14 cellular contexts compared by ENCODE assay signal in genomic region chr15:79003301-79003700, GRCh38. TPM values are rescaled to one million over a fixed set of nuclear protein-coding genes. Genes with fewer than 3 reads are reported as not detected.
DNase-seq lines count a peak whose midpoint lies in the region; ATAC-seq and TF ChIP-seq lines count a peak whose summit lies in the region.
"Had no signal": no experiment of that assay in that cellular context is flagged by ENCODE, and none has a peak within 500 bp of the region (broad histone marks: within the 10 kb centered on the region; RNA-seq: fewer than 3 reads in every experiment).

No MANE protein-coding gene starts in this region.

- H3K56ac ChIP-seq in mesendoderm (ENCODE audit: low read length), result peak overlapping the region; percentile 42

- H3K4me2 ChIP-seq in mesendoderm (ENCODE audit: low read length), result no peak overlapping the region

- no peak for TF ChIP-seq CTCF in HFFc6 (IDR thresholded peaks at IDR 0.05)
- no peak for TF ChIP-seq CTCF in activated B cell treated with CpG ODN at 0.5 μM for 24 hours (IDR thresholded peaks at IDR 0.05)

- H2BK15ac ChIP-seq in mesendoderm (replicated peaks; ENCODE audit: low read depth), result no peak overlapping the region

- H3K27me3 ChIP-seq in mesendoderm (ENCODE audit: insufficient read depth, low read length, poor library complexity), result no peaks in the 10 kb centered on the region

- no peak overlapping the region for H3K4me3 ChIP-seq in mesendoderm (ENCODE audit: low read length)

- no peak overlapping the region for H4K8ac ChIP-seq in mesendoderm (ENCODE audit: low read depth, low read length)

- H2BK5ac ChIP-seq in mesendoderm (ENCODE audit: low read length), result no peak overlapping the region

- no peaks in the 10 kb centered on the region for H3K9me3 Mint-ChIP-seq in HFFc6
- H3K9me3 Mint-ChIP-seq in activated B cell treated with CpG ODN at 0.5 μM for 24 hours, result no peaks in the 10 kb centered on the region
- H3K9me3 Mint-ChIP-seq: activated CD4-positive, alpha-beta memory T cell treated with anti-CD3 and anti-CD28 coated beads for 36 hours had no signal

- H3K4me1 Mint-ChIP-seq in HFFc6 (ENCODE audit: low read depth) (peaks cover 28% of the 10 kb centered on the region), activated B cell treated with CpG ODN at 0.5 μM for 24 hours (peaks cover 48% of the 10 kb centered on the region)

- H3K79me2 ChIP-seq in mesendoderm (ENCODE audit: control insufficient read depth, insufficient read depth, low read length), result no peaks in the 10 kb centered on the region

- H3K4me3 Mint-ChIP-seq in HFFc6 (0 out of 2 replicates have a peak overlapping the region, but pooled peaks have one; percentile 7), activated B cell treated with CpG ODN at 0.5 μM for 24 hours (no peak overlapping the region)
- H3K4me3 Mint-ChIP-seq: activated CD4-positive, alpha-beta memory T cell treated with anti-CD3 and anti-CD28 coated beads for 36 hours had no signal

- POLR2A ChIA-PET in activated B cell treated with CpG ODN at 0.5 μM for 24 hours (lab: Charles Lee), result interaction anchor here (0.5 to 2.4 kb wide), 11 partner anchors 14 to 247 kb away, joined by 3 to 35 read pairs (median 5); partner anchors contain the start of gene CTSH

- H3K79me1 ChIP-seq in mesendoderm (ENCODE audit: low read length), result no peaks in the 10 kb centered on the region

- H3K27ac Mint-ChIP-seq in HFFc6, result peak overlapping the region; percentile 71
- peak overlapping the region; percentile 93 for H3K27ac Mint-ChIP-seq in activated B cell treated with CpG ODN at 0.5 μM for 24 hours
- H3K27ac Mint-ChIP-seq: activated CD4-positive, alpha-beta memory T cell treated with anti-CD3 and anti-CD28 coated beads for 36 hours had no signal

- H3K23ac ChIP-seq in mesendoderm (ENCODE audit: low read length), result no peak overlapping the region

- no peak overlapping the region for H3K4ac ChIP-seq in mesendoderm (ENCODE audit: low read depth, low read length)

- CTCF ChIA-PET in activated B cell treated with CpG ODN at 0.5 μM for 24 hours (lab: Charles Lee), result interaction anchor here (1.1 to 3.6 kb wide), 9 partner anchors 22 to 181 kb away, joined by 3 to 18 read pairs (median 6); no protein-coding TSS in a partner anchor

- DNase-seq in AG20443 (ENCODE audit: low spot score) (peak; percentile 24), HFFc6 (peak; percentile 23), activated B cell treated with CpG ODN at 0.5 μM for 24 hours (no peak), mesendoderm (no peak), OCI-M2 (lab: John Stamatoyannopoulos, UW; ENCODE audit: unreplicated experiment) (no peak), NK-92 (lab: John Stamatoyannopoulos, UW; ENCODE audit: unreplicated experiment) (no peak)
- no peak for DNase-seq in stimulated activated CD4-positive, alpha-beta T cell treated with anti-CD3 and anti-CD28 coated beads, Interleukin-4, amount 100 ng/mL, for 4 hours
- DNase-seq: activated CD4-positive, alpha-beta memory T cell treated with anti-CD3 and anti-CD28 coated beads for 36 hours; dermis blood vessel endothelial cell; DMS79; NCI-H1694 treated with DMSO at 0.1 percent for 48 hours; NCI-H526 treated with DMSO at 0.1 percent for 48 hours; T1000 had no signal

- H3K4me1 ChIP-seq in mesendoderm (ENCODE audit: control insufficient read depth, low read depth, low read length), result peaks cover 9% of the 10 kb centered on the region

- no peaks in the 10 kb centered on the region for H3K36me3 ChIP-seq in mesendoderm (ENCODE audit: control insufficient read depth, insufficient read depth, low read length)

- no peak overlapping the region for H3K18ac ChIP-seq in mesendoderm (ENCODE audit: low read length)

- no peak overlapping the region for H3K9ac ChIP-seq in mesendoderm (ENCODE audit: low read length)

- no peak overlapping the region for H2AK5ac ChIP-seq in mesendoderm (ENCODE audit: low read length)

- WGBS in mesendoderm (ENCODE audit: extremely low coverage, insufficient coverage, low lambda C conversion rate), result no CpG with 5 or more reads among the region's 9 CpGs

- no peak overlapping the region for H2BK120ac ChIP-seq in mesendoderm (ENCODE audit: low read depth, low read length)

- intact Hi-C loops in activated B cell treated with CpG ODN at 0.5 μM for 24 hours (cut with micrococcal nuclease), result no loop called here

- H3K36me3 Mint-ChIP-seq in HFFc6 (ENCODE audit: low read depth) (no peaks in the 10 kb centered on the region), activated B cell treated with CpG ODN at 0.5 μM for 24 hours (ENCODE audit: low read depth) (no peaks in the 10 kb centered on the region)
- H3K36me3 Mint-ChIP-seq: activated CD4-positive, alpha-beta memory T cell treated with anti-CD3 and anti-CD28 coated beads for 36 hours had no signal

- H3K27ac ChIP-seq in mesendoderm (ENCODE audit: low read depth, low read length), result no peak overlapping the region

- no peak overlapping the region for H4K5ac ChIP-seq in mesendoderm (ENCODE audit: low read length)

- ATAC-seq in activated B cell treated with CpG ODN at 0.5 μM for 24 hours (ENCODE audit: low read depth) (no peak), GM21529 (IDR thresholded peaks at IDR 0.05; ENCODE audit: unreplicated experiment) (no peak)

- H3K27me3 Mint-ChIP-seq in HFFc6 (ENCODE audit: insufficient read depth) (peaks cover 1% of the 10 kb centered on the region; the same call in 1 of the 2 replicates), activated B cell treated with CpG ODN at 0.5 μM for 24 hours (no peaks in the 10 kb centered on the region)
- H3K27me3 Mint-ChIP-seq: activated CD4-positive, alpha-beta memory T cell treated with anti-CD3 and anti-CD28 coated beads for 36 hours had no signal

RNA-seq across cellular contexts. Expression of gene CTSH, which starts 58.5 kb away (rescaled TPM):
- total RNA-seq in HFFc6 (2021; fragmentation: NEBNext Ultra II Directional; extraction: Animal tissue kit (Norgen Biotek cat#: 25700)), result under 1 TPM in 5 of 6 experiments, not detected in 1; 0.20 to 0.53 (median 0.38) TPM
- 721 and 762 TPM in 2 replicates for total RNA-seq in activated B cell treated with CpG ODN at 0.5 μM for 24 hours
- 10.9 TPM for polyA plus RNA-seq in mesendoderm (2013, experiment 1 of 2)
- 10.6 TPM for polyA plus RNA-seq in mesendoderm (2013, experiment 2 of 2)

Comparison
In these comparisons a context has a peak if more than half of its experiments do, and no peak if none do; other contexts are left out.
1. DNase-seq: peak in AG20443 (single experiment) and HFFc6 (single experiment); none in activated B cell treated with CpG ODN at 0.5 μM for 24 hours (single experiment), mesendoderm (single experiment), OCI-M2 (single experiment), stimulated activated CD4-positive, alpha-beta T cell treated with anti-CD3 and anti-CD28 coated beads, Interleukin-4, amount 100 ng/mL, for 4 hours (0 of 2) and NK-92 (single experiment).
2. RNA of gene CTSH, which starts 58.5 kb away (total RNA-seq): 721 to 762 TPM in activated B cell treated with CpG ODN at 0.5 μM for 24 hours; 0.20 to 0.53 TPM in HFFc6; every median in the first group is over 100 times any median in the second.